In genomic region chr5:172594867-172595466, GRCh38 we compare ENCODE assay signal across 29 cellular contexts. TPM values are rescaled to one million over a fixed set of nuclear protein-coding genes. Genes with fewer than 3 reads are reported as not detected.
A peak's percentile ranks its signal among the peaks of the same experiment; 100 is the strongest.
DNase-seq lines count a peak whose midpoint lies in the region; ATAC-seq, FAIRE-seq and TF ChIP-seq lines count a peak whose summit lies in the region.
"Had no signal": no experiment of that assay in that cellular context is flagged by ENCODE, and none has a peak within 500 bp of the region (broad histone marks: within the 10 kb centered on the region; RNA-seq: fewer than 3 reads in every experiment).

No MANE protein-coding gene starts in this region.

- H2AFZ ChIP-seq in IMR-90 (replicated peaks; ENCODE audit: low read length, poor library complexity), result no peak overlapping the region

- no peak overlapping the region for H3K56ac ChIP-seq in IMR-90 (ENCODE audit: extremely low read depth, insufficient read depth, low read length)

- H3K23ac ChIP-seq in IMR-90 (ENCODE audit: low read depth, low read length), result no peak overlapping the region

- no peak for TF ChIP-seq CTCF in IMR-90 (conservative IDR thresholded peaks at IDR 0.05; ENCODE audit: low read depth, low read length)
- TF ChIP-seq CTCF in bronchial epithelial cell (IDR thresholded peaks at IDR 0.05; ENCODE audit: insufficient read depth, low read length, severe bottlenecking), result no peak
- no peak for TF ChIP-seq CTCF in mucosa of descending colon (IDR thresholded peaks at IDR 0.05)
- TF ChIP-seq CTCF in endothelial cell (IDR thresholded peaks at IDR 0.05; ENCODE audit: unreplicated experiment), result no peak

- FAIRE-seq in bronchial epithelial cell (lab: Jason Lieb, UNC), result peak; percentile 97
- FAIRE-seq: GM12891, GM18507, H54 had no signal

- TF ChIP-seq RAD21 in IMR-90 (IDR thresholded peaks at IDR 0.05; ENCODE audit: low read length), result no peak

- H3K4me3 ChIP-seq in IMR-90 (ENCODE audit: insufficient read depth, low read depth, low read length) (no peak overlapping the region), bronchial epithelial cell (ENCODE audit: low read depth, low read length) (no peak overlapping the region), mucosa of descending colon (no peak overlapping the region)
- H3K4me3 ChIP-seq: Peyer's patch had no signal

- H4K91ac ChIP-seq in IMR-90 (ENCODE audit: insufficient read depth, low read depth, low read length), result no peak overlapping the region

- H4K5ac ChIP-seq in IMR-90 (ENCODE audit: low read depth, low read length), result no peak overlapping the region

- peaks cover 10% of the 10 kb centered on the region for H3K9me1 ChIP-seq in IMR-90 (ENCODE audit: insufficient read depth, low read length)

- H3K9me3 Mint-ChIP-seq in endothelial cell (ENCODE audit: unreplicated experiment), result no peaks in the 10 kb centered on the region
- H3K9me3 Mint-ChIP-seq: CD14-positive monocyte had no signal

- ATAC-seq in IMR-90 (ENCODE audit: low read depth) (no peak), mucosa of descending colon (peak; percentile 34)

- no peak overlapping the region for H3K27ac Mint-ChIP-seq in endothelial cell (ENCODE audit: unreplicated experiment)
- H3K27ac Mint-ChIP-seq: IgD-negative memory B cell had no signal

- 100% methylated on average over 1 of the region's 9 CpGs; no CpG with 5 or more reads in 1 of the 2 experiments for WGBS in IMR-90 (ENCODE audit: extremely low coverage in 2 of 2, insufficient read length in 1 of 2), 2 experiments

- H3K27ac ChIP-seq in IMR-90 (ENCODE audit: insufficient read depth, low read length), result no peak overlapping the region
- H3K27ac ChIP-seq: HL-60, Peyer's patch had no signal

- no peak overlapping the region for H2BK20ac ChIP-seq in IMR-90 (ENCODE audit: low read depth, low read length)

- intact Hi-C loops in IMR-90 (cut with micrococcal nuclease) (no loop called here), mucosa of descending colon (cut with DNase I, micrococcal nuclease) (no loop called here)

- TF ChIP-seq POLR2A in IMR-90 (IDR thresholded peaks at IDR 0.05; ENCODE audit: low read depth, low read length), result no peak

- no peak overlapping the region for H3K14ac ChIP-seq in IMR-90 (replicated peaks; ENCODE audit: low read depth, low read length)

- H3K9me3 ChIP-seq in IMR-90 (ENCODE audit: control insufficient read depth, insufficient read depth, low read length), result no peaks in the 10 kb centered on the region
- H3K9me3 ChIP-seq in mucosa of descending colon, result no peaks in the 10 kb centered on the region
- H3K9me3 ChIP-seq: Peyer's patch, SK-N-SH had no signal

- H2BK15ac ChIP-seq in IMR-90 (ENCODE audit: low read depth, low read length), result no peak overlapping the region

- in situ Hi-C loops in IMR-90 (cut with MboI; ENCODE audit: low sequenced_read_pairs), result no loop called here

- dilution Hi-C loops in IMR-90 (cut with HindIII; ENCODE audit: low sequenced_read_pairs, unreplicated experiment), result no loop called here

- CTCF ChIA-PET in IMR-90 (lab: Yijun Ruan, JAX), result no interaction called here

- DNase-seq in COLO668 (lab: John Stamatoyannopoulos, UW; ENCODE audit: unreplicated experiment) (peak; percentile 17), IMR-90 (no peak), bronchial epithelial cell (ENCODE audit: low read depth) (peak; percentile 18), mucosa of descending colon (no peak), foreskin melanocyte (no peak), endothelial cell (ENCODE audit: low spot score) (no peak), SW 1271 (lab: John Stamatoyannopoulos, UW) (no peak), AG08396 (ENCODE audit: low spot score) (no peak)
- DNase-seq: ACHN, AML-193, COR-L47, EL, Kasumi-1, MM.1S, NCI-H1092, NCI-H1436 treated with DMSO at 0.1 percent for 48 hours, NCI-H2029, NCI-H2171, NCI-H526, SHP77, SK-N-SH, T-helper 1 cell had no signal

- H3K27me3 ChIP-seq in IMR-90 (ENCODE audit: control insufficient read depth, insufficient read depth, low read length), result peaks cover 33% of the 10 kb centered on the region
- no peaks in the 10 kb centered on the region for H3K27me3 ChIP-seq in bronchial epithelial cell (ENCODE audit: control insufficient read depth, insufficient read depth, low read length)
- H3K27me3 ChIP-seq: Peyer's patch had no signal

- no peak overlapping the region for H3K4me2 ChIP-seq in IMR-90 (ENCODE audit: low read depth, low read length)
- H3K4me2 ChIP-seq: SK-N-SH had no signal

- no peaks in the 10 kb centered on the region for H3K36me3 ChIP-seq in IMR-90 (ENCODE audit: control insufficient read depth, insufficient read depth, low read length)
- H3K36me3 ChIP-seq in bronchial epithelial cell (ENCODE audit: control insufficient read depth, insufficient read depth, low read length), result no peaks in the 10 kb centered on the region
- H3K36me3 ChIP-seq in mucosa of descending colon (ENCODE audit: low read depth), result no peaks in the 10 kb centered on the region
- H3K36me3 ChIP-seq: Peyer's patch had no signal

- POLR2A ChIA-PET in IMR-90 (lab: Charles Lee; ENCODE audit: unreplicated experiment), result no interaction called here

- H3K9ac ChIP-seq in IMR-90 (ENCODE audit: low read depth, low read length), result no peak overlapping the region
- H3K9ac ChIP-seq: SK-N-SH had no signal

- no peaks in the 10 kb centered on the region for H3K79me1 ChIP-seq in IMR-90 (ENCODE audit: low read depth in 1 of 2, low read length in 2 of 2)

- no peak overlapping the region for H2BK5ac ChIP-seq in IMR-90 (ENCODE audit: low read depth, low read length, poor library complexity, severe bottlenecking)

- H3K36me3 Mint-ChIP-seq in endothelial cell (ENCODE audit: low read depth, unreplicated experiment), result peaks cover 9% of the 10 kb centered on the region
- H3K36me3 Mint-ChIP-seq: CD14-positive monocyte, IgD-negative memory B cell had no signal

- H3K4ac ChIP-seq in IMR-90 (ENCODE audit: low read depth, low read length), result no peak overlapping the region

- no TSS peak for BruUV-seq in IMR-90 (replicated peaks; lab: Mats Ljungman, UMichigan)

- no peak overlapping the region for H3K4me3 Mint-ChIP-seq in endothelial cell (ENCODE audit: unreplicated experiment)
- H3K4me3 Mint-ChIP-seq: CD14-positive monocyte, IgD-negative memory B cell had no signal

- no peaks in the 10 kb centered on the region for H3K4me1 ChIP-seq in IMR-90 (ENCODE audit: control insufficient read depth, insufficient read depth, low read length)
- H3K4me1 ChIP-seq in mucosa of descending colon (ENCODE audit: low read depth), result no peaks in the 10 kb centered on the region
- H3K4me1 ChIP-seq: Peyer's patch had no signal

- no peak overlapping the region for H3K18ac ChIP-seq in IMR-90 (ENCODE audit: low read depth, low read length)

- peaks cover 6% of the 10 kb centered on the region; the same call in 1 of the 2 replicates for H4K20me1 ChIP-seq in IMR-90 (ENCODE audit: insufficient read depth, low read length)

- H3K27me3 Mint-ChIP-seq in endothelial cell (ENCODE audit: unreplicated experiment), result peaks cover 13% of the 10 kb centered on the region

- H2BK120ac ChIP-seq in IMR-90 (ENCODE audit: low read depth, low read length), result no peak overlapping the region

- peaks cover 11% of the 10 kb centered on the region for H3K4me1 Mint-ChIP-seq in endothelial cell (ENCODE audit: unreplicated experiment)
- H3K4me1 Mint-ChIP-seq: CD14-positive monocyte had no signal

- H4K8ac ChIP-seq in IMR-90 (ENCODE audit: low read depth in 2 of 2, low read length in 2 of 2), result no peak overlapping the region

- no peak overlapping the region for H2AK5ac ChIP-seq in IMR-90 (ENCODE audit: low read depth, low read length)

- peak overlapping the region; percentile 24 for H2AK9ac ChIP-seq in IMR-90 (replicated peaks; ENCODE audit: low read depth, low read length, poor library complexity)

TF ChIP-seq in IMR-90, 13 proteins besides CTCF, POLR2A, EP300 and RAD21:
- TF ChIP-seq CHD1 (IDR thresholded peaks at IDR 0.05; ENCODE audit: low read depth, low read length), result no peak
- TF ChIP-seq CEBPB (IDR thresholded peaks at IDR 0.05; ENCODE audit: low read depth, low read length), result no peak

RNA-seq across cellular contexts. Expression of gene NEURL1B, which starts 46.1 kb away (rescaled TPM):
- total RNA-seq in IMR-90 (2012; rRNA removed), result 1.8 and 1.9 TPM in 2 replicates
- polyA plus RNA-seq in IMR-90 (2012; rRNA removed), result 2.6 and 2.8 TPM in 2 replicates
- 1.6 and 1.9 TPM in 2 replicates for polyA plus RNA-seq in IMR-90 (2012; cell fraction: cytosol; rRNA removed)
- 3.9 and 5.7 TPM in 2 replicates for polyA plus RNA-seq in IMR-90 (2012; cell fraction: nucleus; rRNA removed; ENCODE audit: low replicate concordance)
- total RNA-seq in bronchial epithelial cell, result 4.7 and 6.4 TPM in 2 replicates
- total RNA-seq in mucosa of descending colon, result 10 to 100 TPM; 65.7 to 97.6 (median 96.6) TPM
- total RNA-seq in endothelial cell (ENCODE audit: unreplicated experiment), result 0.13 TPM
- polyA plus RNA-seq: CD14-positive monocyte, IgD-negative memory B cell had no signal

Comparison
In these comparisons a context has a peak if more than half of its experiments do, and no peak if none do; other contexts are left out.
1. DNase-seq: peak in COLO668 (single experiment) and bronchial epithelial cell (single experiment); none in IMR-90 (single experiment), mucosa of descending colon (0 of 3), foreskin melanocyte (single experiment), endothelial cell (single experiment), SW 1271 (0 of 2) and AG08396 (single experiment).